Comparison of ENCODE assay signal across 1 cellular context in the genomic region with DNA sequence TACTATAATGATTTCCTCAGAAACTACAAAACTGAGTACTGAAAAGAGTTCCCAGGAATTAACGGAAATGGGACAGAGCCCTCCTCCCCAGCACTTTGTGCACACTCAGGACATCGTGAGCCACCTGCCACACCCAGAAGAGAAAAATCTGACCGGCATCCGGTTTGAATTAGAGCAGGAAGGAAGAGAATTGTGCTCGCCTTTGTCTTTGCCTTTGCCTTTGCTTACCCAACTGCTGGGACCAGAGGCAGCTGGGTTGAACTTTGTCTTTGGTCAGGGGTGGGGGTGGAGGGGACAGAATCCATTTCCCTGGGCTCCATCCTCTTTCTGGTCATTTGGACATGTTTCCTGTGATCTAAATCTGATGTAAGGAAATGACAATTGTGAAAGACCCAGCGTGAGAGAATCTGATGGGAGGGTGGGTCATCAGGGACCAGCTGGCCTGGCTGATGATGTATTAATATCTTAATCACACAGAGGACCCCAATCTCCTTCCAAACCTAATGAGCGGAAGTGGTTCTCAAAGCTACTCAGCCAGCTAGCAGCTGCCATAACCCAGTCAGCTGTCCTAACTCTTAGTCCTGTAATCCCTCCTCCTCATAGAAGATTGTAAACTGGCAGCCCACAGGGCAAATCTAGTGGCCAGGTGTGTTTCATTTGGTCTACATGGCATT.
TF ChIP-seq lines count a peak whose summit lies in the region.

No MANE protein-coding gene starts in this region.

TF ChIP-seq in HepG2, 621 proteins besides CTCF, POLR2A, EP300 and RAD21 (continued from another document and continues in another):
- TF ChIP-seq, protein P1, sequence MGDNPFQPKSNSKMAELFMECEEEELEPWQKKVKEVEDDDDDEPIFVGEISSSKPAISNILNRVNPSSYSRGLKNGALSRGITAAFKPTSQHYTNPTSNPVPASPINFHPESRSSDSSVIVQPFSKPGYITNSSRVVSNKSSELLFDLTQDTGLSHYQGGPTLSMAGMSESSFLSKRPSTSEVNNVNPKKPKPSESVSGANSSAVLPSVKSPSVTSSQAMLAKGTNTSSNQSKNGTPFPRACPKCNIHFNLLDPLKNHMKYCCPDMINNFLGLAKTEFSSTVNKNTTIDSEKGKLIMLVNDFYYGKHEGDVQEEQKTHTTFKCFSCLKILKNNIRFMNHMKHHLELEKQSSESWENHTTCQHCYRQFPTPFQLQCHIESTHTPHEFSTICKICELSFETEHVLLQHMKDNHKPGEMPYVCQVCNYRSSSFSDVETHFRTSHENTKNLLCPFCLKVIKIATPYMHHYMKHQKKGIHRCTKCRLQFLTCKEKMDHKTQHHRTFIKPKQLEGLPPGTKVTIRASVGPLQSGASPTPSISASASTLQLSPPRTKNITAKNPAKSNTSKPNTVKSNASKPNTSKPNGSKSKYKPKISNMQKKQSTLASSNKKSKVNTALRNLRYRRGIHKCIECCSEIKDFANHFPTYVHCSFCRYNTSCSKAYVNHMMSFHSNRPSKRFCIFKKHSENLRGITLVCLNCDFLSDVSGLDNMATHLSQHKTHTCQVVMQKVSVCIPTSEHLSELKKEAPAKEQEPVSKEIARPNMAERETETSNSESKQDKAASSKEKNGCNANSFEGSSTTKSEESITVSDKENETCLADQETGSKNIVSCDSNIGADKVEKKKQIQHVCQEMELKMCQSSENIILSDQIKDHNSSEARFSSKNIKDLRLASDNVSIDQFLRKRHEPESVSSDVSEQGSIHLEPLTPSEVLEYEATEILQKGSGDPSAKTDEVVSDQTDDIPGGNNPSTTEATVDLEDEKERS (CRISPR knock-in tag; IDR thresholded peaks at IDR 0.05), result no peak
- TF ChIP-seq HNRNPH1 (optimal IDR thresholded peaks at IDR 0.05; ENCODE audit: low read depth, low read length) (no peak), ZNF383 (CRISPR knock-in tag; IDR thresholded peaks at IDR 0.05; ENCODE audit: borderline replicate concordance) (no peak), NRL (CRISPR knock-in tag; IDR thresholded peaks at IDR 0.05; ENCODE audit: borderline replicate concordance) (no peak), ZNF674 (CRISPR knock-in tag; IDR thresholded peaks at IDR 0.05; ENCODE audit: low read depth) (no peak), ATF7-NPFF (CRISPR knock-in tag; IDR thresholded peaks at IDR 0.05; ENCODE audit: low read depth) (no peak), PHF8 (CRISPR knock-in tag; IDR thresholded peaks at IDR 0.05) (no peak), ZNF317 (CRISPR knock-in tag; IDR thresholded peaks at IDR 0.05) (peak; percentile 31; the same call in 1 of the 2 replicates), MLLT10 (CRISPR knock-in tag; IDR thresholded peaks at IDR 0.05) (no peak), NAIF1 (CRISPR knock-in tag; IDR thresholded peaks at IDR 0.05; ENCODE audit: borderline replicate concordance) (no peak), ZNF782 (CRISPR knock-in tag; IDR thresholded peaks at IDR 0.05; ENCODE audit: borderline replicate concordance) (no peak), ZNF543 (CRISPR knock-in tag; IDR thresholded peaks at IDR 0.05) (no peak), ZNF563 (CRISPR knock-in tag; IDR thresholded peaks at IDR 0.05) (no peak), SALL1 (CRISPR knock-in tag; IDR thresholded peaks at IDR 0.05) (peak; percentile 66), ZNF678 (CRISPR knock-in tag; IDR thresholded peaks at IDR 0.05) (no peak), HNF4G (IDR thresholded peaks at IDR 0.05; ENCODE audit: borderline replicate concordance, low read depth, low read length) (peak; percentile 86), HNF4G (CRISPR knock-in tag; IDR thresholded peaks at IDR 0.05; ENCODE audit: borderline replicate concordance, low read depth) (peak; percentile 70; the same call in 1 of the 2 replicates), HOXA7 (CRISPR knock-in tag; IDR thresholded peaks at IDR 0.05) (no peak), TOE1 (CRISPR knock-in tag; IDR thresholded peaks at IDR 0.05) (no peak), ZMYM4 (CRISPR knock-in tag; IDR thresholded peaks at IDR 0.05) (peak; percentile 34; the same call in 1 of the 2 replicates), HCFC1 (IDR thresholded peaks at IDR 0.05; ENCODE audit: low read depth, low read length) (no peak), MTA3 (CRISPR knock-in tag; IDR thresholded peaks at IDR 0.05) (no peak), ZFP37 (CRISPR knock-in tag; IDR thresholded peaks at IDR 0.05; ENCODE audit: borderline replicate concordance) (no peak), FOXC1 (CRISPR knock-in tag; IDR thresholded peaks at IDR 0.05; ENCODE audit: borderline replicate concordance) (no peak), NFYC (CRISPR knock-in tag; IDR thresholded peaks at IDR 0.05) (no peak), ZNF713 (CRISPR knock-in tag; IDR thresholded peaks at IDR 0.05) (no peak), KMT2A (CRISPR knock-in tag; IDR thresholded peaks at IDR 0.05) (no peak), ELF1 (CRISPR knock-in tag; IDR thresholded peaks at IDR 0.05) (peak; percentile 48; the same call in 1 of the 2 replicates), ZNF747 (CRISPR knock-in tag; IDR thresholded peaks at IDR 0.05; ENCODE audit: borderline replicate concordance) (no peak), ZNF614 (CRISPR knock-in tag; IDR thresholded peaks at IDR 0.05; ENCODE audit: borderline replicate concordance) (0 out of 2 replicates have a peak, but pooled peaks have one; percentile 16), THAP11 (CRISPR knock-in tag; IDR thresholded peaks at IDR 0.05) (peak; percentile 52; the same call in 1 of the 2 replicates), TAF1 (CRISPR knock-in tag; IDR thresholded peaks at IDR 0.05) (no peak), SOX6 (IDR thresholded peaks at IDR 0.05) (no peak), SOX6 (CRISPR knock-in tag; IDR thresholded peaks at IDR 0.05) (peak; percentile 95)
- TF ChIP-seq, protein P2, sequence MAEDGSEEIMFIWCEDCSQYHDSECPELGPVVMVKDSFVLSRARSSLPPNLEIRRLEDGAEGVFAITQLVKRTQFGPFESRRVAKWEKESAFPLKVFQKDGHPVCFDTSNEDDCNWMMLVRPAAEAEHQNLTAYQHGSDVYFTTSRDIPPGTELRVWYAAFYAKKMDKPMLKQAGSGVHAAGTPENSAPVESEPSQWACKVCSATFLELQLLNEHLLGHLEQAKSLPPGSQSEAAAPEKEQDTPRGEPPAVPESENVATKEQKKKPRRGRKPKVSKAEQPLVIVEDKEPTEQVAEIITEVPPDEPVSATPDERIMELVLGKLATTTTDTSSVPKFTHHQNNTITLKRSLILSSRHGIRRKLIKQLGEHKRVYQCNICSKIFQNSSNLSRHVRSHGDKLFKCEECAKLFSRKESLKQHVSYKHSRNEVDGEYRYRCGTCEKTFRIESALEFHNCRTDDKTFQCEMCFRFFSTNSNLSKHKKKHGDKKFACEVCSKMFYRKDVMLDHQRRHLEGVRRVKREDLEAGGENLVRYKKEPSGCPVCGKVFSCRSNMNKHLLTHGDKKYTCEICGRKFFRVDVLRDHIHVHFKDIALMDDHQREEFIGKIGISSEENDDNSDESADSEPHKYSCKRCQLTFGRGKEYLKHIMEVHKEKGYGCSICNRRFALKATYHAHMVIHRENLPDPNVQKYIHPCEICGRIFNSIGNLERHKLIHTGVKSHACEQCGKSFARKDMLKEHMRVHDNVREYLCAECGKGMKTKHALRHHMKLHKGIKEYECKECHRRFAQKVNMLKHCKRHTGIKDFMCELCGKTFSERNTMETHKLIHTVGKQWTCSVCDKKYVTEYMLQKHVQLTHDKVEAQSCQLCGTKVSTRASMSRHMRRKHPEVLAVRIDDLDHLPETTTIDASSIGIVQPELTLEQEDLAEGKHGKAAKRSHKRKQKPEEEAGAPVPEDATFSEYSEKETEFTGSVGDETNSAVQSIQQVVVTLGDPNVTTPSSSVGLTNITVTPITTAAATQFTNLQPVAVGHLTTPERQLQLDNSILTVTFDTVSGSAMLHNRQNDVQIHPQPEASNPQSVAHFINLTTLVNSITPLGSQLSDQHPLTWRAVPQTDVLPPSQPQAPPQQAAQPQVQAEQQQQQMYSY (CRISPR knock-in tag; IDR thresholded peaks at IDR 0.05), result 0 out of 2 replicates have a peak, but pooled peaks have one; percentile 50
- TF ChIP-seq, protein P3, sequence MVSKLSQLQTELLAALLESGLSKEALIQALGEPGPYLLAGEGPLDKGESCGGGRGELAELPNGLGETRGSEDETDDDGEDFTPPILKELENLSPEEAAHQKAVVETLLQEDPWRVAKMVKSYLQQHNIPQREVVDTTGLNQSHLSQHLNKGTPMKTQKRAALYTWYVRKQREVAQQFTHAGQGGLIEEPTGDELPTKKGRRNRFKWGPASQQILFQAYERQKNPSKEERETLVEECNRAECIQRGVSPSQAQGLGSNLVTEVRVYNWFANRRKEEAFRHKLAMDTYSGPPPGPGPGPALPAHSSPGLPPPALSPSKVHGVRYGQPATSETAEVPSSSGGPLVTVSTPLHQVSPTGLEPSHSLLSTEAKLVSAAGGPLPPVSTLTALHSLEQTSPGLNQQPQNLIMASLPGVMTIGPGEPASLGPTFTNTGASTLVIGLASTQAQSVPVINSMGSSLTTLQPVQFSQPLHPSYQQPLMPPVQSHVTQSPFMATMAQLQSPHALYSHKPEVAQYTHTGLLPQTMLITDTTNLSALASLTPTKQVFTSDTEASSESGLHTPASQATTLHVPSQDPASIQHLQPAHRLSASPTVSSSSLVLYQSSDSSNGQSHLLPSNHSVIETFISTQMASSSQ (IDR thresholded peaks at IDR 0.05; ENCODE audit: low read depth), result no peak
- TF ChIP-seq, protein P3 (CRISPR knock-in tag; IDR thresholded peaks at IDR 0.05; ENCODE audit: borderline replicate concordance), result no peak
- TF ChIP-seq, protein P4, sequence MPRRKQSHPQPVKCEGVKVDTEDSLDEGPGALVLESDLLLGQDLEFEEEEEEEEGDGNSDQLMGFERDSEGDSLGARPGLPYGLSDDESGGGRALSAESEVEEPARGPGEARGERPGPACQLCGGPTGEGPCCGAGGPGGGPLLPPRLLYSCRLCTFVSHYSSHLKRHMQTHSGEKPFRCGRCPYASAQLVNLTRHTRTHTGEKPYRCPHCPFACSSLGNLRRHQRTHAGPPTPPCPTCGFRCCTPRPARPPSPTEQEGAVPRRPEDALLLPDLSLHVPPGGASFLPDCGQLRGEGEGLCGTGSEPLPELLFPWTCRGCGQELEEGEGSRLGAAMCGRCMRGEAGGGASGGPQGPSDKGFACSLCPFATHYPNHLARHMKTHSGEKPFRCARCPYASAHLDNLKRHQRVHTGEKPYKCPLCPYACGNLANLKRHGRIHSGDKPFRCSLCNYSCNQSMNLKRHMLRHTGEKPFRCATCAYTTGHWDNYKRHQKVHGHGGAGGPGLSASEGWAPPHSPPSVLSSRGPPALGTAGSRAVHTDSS (CRISPR knock-in tag; conservative IDR thresholded peaks at IDR 0.05), result no peak
- TF ChIP-seq, protein P5, sequence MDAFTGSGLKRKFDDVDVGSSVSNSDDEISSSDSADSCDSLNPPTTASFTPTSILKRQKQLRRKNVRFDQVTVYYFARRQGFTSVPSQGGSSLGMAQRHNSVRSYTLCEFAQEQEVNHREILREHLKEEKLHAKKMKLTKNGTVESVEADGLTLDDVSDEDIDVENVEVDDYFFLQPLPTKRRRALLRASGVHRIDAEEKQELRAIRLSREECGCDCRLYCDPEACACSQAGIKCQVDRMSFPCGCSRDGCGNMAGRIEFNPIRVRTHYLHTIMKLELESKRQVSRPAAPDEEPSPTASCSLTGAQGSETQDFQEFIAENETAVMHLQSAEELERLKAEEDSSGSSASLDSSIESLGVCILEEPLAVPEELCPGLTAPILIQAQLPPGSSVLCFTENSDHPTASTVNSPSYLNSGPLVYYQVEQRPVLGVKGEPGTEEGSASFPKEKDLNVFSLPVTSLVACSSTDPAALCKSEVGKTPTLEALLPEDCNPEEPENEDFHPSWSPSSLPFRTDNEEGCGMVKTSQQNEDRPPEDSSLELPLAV (CRISPR knock-in tag; conservative IDR thresholded peaks at IDR 0.05; ENCODE audit: low read depth), result no peak
- TF ChIP-seq, protein P6, sequence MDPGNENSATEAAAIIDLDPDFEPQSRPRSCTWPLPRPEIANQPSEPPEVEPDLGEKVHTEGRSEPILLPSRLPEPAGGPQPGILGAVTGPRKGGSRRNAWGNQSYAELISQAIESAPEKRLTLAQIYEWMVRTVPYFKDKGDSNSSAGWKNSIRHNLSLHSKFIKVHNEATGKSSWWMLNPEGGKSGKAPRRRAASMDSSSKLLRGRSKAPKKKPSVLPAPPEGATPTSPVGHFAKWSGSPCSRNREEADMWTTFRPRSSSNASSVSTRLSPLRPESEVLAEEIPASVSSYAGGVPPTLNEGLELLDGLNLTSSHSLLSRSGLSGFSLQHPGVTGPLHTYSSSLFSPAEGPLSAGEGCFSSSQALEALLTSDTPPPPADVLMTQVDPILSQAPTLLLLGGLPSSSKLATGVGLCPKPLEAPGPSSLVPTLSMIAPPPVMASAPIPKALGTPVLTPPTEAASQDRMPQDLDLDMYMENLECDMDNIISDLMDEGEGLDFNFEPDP (CRISPR knock-in tag; conservative IDR thresholded peaks at IDR 0.05), result no peak
- TF ChIP-seq, protein P7, sequence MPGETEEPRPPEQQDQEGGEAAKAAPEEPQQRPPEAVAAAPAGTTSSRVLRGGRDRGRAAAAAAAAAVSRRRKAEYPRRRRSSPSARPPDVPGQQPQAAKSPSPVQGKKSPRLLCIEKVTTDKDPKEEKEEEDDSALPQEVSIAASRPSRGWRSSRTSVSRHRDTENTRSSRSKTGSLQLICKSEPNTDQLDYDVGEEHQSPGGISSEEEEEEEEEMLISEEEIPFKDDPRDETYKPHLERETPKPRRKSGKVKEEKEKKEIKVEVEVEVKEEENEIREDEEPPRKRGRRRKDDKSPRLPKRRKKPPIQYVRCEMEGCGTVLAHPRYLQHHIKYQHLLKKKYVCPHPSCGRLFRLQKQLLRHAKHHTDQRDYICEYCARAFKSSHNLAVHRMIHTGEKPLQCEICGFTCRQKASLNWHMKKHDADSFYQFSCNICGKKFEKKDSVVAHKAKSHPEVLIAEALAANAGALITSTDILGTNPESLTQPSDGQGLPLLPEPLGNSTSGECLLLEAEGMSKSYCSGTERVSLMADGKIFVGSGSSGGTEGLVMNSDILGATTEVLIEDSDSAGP (CRISPR knock-in tag; IDR thresholded peaks at IDR 0.05; ENCODE audit: borderline replicate concordance), result 0 out of 2 replicates have a peak, but pooled peaks have one; percentile 22
- TF ChIP-seq, protein P8, sequence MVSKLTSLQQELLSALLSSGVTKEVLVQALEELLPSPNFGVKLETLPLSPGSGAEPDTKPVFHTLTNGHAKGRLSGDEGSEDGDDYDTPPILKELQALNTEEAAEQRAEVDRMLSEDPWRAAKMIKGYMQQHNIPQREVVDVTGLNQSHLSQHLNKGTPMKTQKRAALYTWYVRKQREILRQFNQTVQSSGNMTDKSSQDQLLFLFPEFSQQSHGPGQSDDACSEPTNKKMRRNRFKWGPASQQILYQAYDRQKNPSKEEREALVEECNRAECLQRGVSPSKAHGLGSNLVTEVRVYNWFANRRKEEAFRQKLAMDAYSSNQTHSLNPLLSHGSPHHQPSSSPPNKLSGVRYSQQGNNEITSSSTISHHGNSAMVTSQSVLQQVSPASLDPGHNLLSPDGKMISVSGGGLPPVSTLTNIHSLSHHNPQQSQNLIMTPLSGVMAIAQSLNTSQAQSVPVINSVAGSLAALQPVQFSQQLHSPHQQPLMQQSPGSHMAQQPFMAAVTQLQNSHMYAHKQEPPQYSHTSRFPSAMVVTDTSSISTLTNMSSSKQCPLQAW (CRISPR knock-in tag; IDR thresholded peaks at IDR 0.05), result no peak; the same call in 1 of the 2 replicates
